13 cellular contexts compared by ENCODE assay signal in the genomic region with DNA sequence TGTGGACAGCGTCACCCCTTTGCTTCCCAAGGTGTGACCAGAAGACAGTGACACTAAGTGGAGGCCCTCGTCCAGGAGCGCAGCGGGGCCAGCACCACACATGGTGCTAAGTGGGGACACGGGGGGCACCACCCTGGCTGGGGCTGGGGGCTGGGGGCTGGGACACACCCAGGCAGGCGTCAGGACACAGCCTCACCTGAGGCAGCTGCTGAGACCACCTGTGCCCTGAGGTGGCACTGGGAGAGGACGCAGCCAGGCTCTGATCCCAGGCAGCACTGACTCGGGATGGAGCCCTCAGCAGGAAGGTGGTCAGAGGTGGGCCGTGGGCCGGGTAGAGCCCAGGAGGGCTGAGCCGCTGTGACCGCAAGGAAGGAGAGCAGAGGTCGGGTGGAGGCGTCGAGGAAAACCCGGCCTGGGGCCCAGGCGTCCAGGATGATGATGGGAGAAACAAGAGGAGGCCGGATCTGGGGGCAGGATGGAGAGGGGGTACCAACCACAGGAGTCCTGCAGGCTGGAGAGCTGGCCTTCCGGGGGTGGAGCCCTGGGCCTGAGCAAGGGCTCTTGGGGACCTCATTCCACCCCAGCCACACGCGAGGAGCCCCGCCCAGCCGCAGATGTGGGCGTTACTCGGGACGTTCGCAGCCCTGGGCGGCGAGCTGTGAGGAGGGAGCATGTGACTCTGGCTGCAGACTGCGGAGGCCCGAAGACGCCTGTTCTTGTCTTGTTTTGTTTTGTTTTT.
"Had no signal": no experiment of that assay in that cellular context is flagged by ENCODE, and none has a peak within 500 bp of the region (broad histone marks: within the 10 kb centered on the region; RNA-seq: fewer than 3 reads in every experiment).

No MANE protein-coding gene starts in this region.

- H3K4me3 ChIP-seq: ascending aorta, ovary had no signal

- H3K4me3 Mint-ChIP-seq: activated CD4-positive, alpha-beta T cell treated with anti-CD3 and anti-CD28 coated beads for 36 hours; activated CD8-positive, alpha-beta T cell treated with anti-CD3 and anti-CD28 coated beads for 36 hours; natural killer cell treated with Interleukin-12 subunit alpha and Interleukin-12 subunit beta and Interleukin-15 and Interleukin-18, amount 100 ng/mL, for 72 hours; stimulated activated effector memory CD8-positive, alpha-beta T cell treated with anti-CD3 and anti-CD28 coated beads, Interleukin-12 subunit alpha, Interleukin-12 subunit beta, amount 100 ng/mL, for 72 hours; T-helper 1 cell treated with Interleukin-12 subunit alpha and Interleukin-12 subunit beta and Interleukin-4 antibody, amounts not matched to agents 30 μg/mL and 1 μg/mL, for 36 hours had no signal

- H3K9me3 Mint-ChIP-seq: activated CD8-positive, alpha-beta T cell treated with anti-CD3 and anti-CD28 coated beads for 36 hours; natural killer cell treated with Interleukin-12 subunit alpha and Interleukin-12 subunit beta and Interleukin-15 and Interleukin-18, amount 100 ng/mL, for 72 hours; T-helper 1 cell treated with Interleukin-12 subunit alpha and Interleukin-12 subunit beta and Interleukin-4 antibody, amounts not matched to agents 30 μg/mL and 1 μg/mL, for 36 hours had no signal

- H3K27me3 ChIP-seq: ascending aorta, breast epithelium, ovary had no signal

- ATAC-seq: activated CD4-positive, alpha-beta T cell treated with anti-CD3 and anti-CD28 coated beads for 36 hours; activated CD8-positive, alpha-beta T cell treated with anti-CD3 and anti-CD28 coated beads for 36 hours; stimulated activated effector memory CD8-positive, alpha-beta T cell treated with anti-CD3 and anti-CD28 coated beads, Interleukin-12 subunit alpha, Interleukin-12 subunit beta, amount 100 ng/mL, for 72 hours had no signal

- H3K27ac ChIP-seq: ascending aorta, ovary had no signal

- H3K27me3 Mint-ChIP-seq: activated CD4-positive, alpha-beta T cell treated with anti-CD3 and anti-CD28 coated beads for 36 hours; activated CD8-positive, alpha-beta T cell treated with anti-CD3 and anti-CD28 coated beads for 36 hours; natural killer cell treated with Interleukin-12 subunit alpha and Interleukin-12 subunit beta and Interleukin-15 and Interleukin-18, amount 100 ng/mL, for 72 hours had no signal

- H3K4me1 ChIP-seq: ascending aorta, breast epithelium had no signal

- H3K27ac Mint-ChIP-seq: activated CD4-positive, alpha-beta T cell treated with anti-CD3 and anti-CD28 coated beads for 36 hours; activated CD8-positive, alpha-beta T cell treated with anti-CD3 and anti-CD28 coated beads for 36 hours; stimulated activated effector memory CD8-positive, alpha-beta T cell treated with anti-CD3 and anti-CD28 coated beads, Interleukin-12 subunit alpha, Interleukin-12 subunit beta, amount 100 ng/mL, for 72 hours; T-helper 1 cell treated with Interleukin-12 subunit alpha and Interleukin-12 subunit beta and Interleukin-4 antibody, amounts not matched to agents 30 μg/mL and 1 μg/mL, for 36 hours had no signal

- H3K36me3 ChIP-seq: ascending aorta, breast epithelium, ovary had no signal

- DNase-seq: activated CD4-positive, alpha-beta T cell treated with anti-CD3 and anti-CD28 coated beads for 36 hours; activated CD8-positive, alpha-beta T cell treated with anti-CD3 and anti-CD28 coated beads for 36 hours; activated gamma-delta T cell treated with Interleukin-2 at 50 U/mL for 16 hours; activated T-cell treated with anti-CD3 and anti-CD28 coated beads, Interleukin-2, amount 50 U/mL, for 48 hours; erythroblast; hippocampal formation; mesendoderm had no signal

- H3K9me3 ChIP-seq: ascending aorta, breast epithelium, ovary had no signal

- H3K36me3 Mint-ChIP-seq: natural killer cell treated with Interleukin-12 subunit alpha and Interleukin-12 subunit beta and Interleukin-15 and Interleukin-18, amount 100 ng/mL, for 72 hours; stimulated activated effector memory CD8-positive, alpha-beta T cell treated with anti-CD3 and anti-CD28 coated beads, Interleukin-12 subunit alpha, Interleukin-12 subunit beta, amount 100 ng/mL, for 72 hours had no signal

- H3K4me1 Mint-ChIP-seq: activated CD4-positive, alpha-beta T cell treated with anti-CD3 and anti-CD28 coated beads for 36 hours had no signal
